21 cellular contexts compared by ENCODE assay signal in genomic region chr17:35174835-35175334, GRCh38. TPM values are rescaled to one million over a fixed set of nuclear protein-coding genes. Genes with fewer than 3 reads are reported as not detected.
DNase-seq lines count a peak whose midpoint lies in the region; ATAC-seq and TF ChIP-seq lines count a peak whose summit lies in the region.
"Had no signal": no experiment of that assay in that cellular context is flagged by ENCODE, and none has a peak within 500 bp of the region (broad histone marks: within the 10 kb centered on the region; RNA-seq: fewer than 3 reads in every experiment).

No MANE protein-coding gene starts in this region.

- intact Hi-C loops in activated CD4-positive, alpha-beta T cell treated with anti-CD3 and anti-CD28 coated beads, Interleukin-2, amount 10 ng/mL, durations not matched to agents 24 days and 14 days (cut with micrococcal nuclease): loop anchor here (5.0 kb wide), 2 partner anchors 67 to 137 kb away; partner anchors contain the start of gene SLFN5
- intact Hi-C loops in CD8-positive, alpha-beta T cell (cut with DNase I, micrococcal nuclease): loop anchor here (2.0 to 5.0 kb wide), 3 partner anchors 14 to 257 kb away; partner anchors contain the start of genes SLFN11 (in 1 of the 2) and SLFN12 (in 1 of the 2)
- intact Hi-C loops in activated T-helper 1 cell treated with anti-CD3 and anti-CD28 coated beads, Interleukin-12 subunit alpha, Interleukin-12 subunit beta, Interleukin-2, Interleukin-4 antibody, amounts not matched to agents 30 ng/mL and 10 ng/mL and 1 ng/mL, durations not matched to agents 14 hours and 24 hours and 36 hours (cut with micrococcal nuclease): loop anchor here (5.0 kb wide), 3 partner anchors 182 to 412 kb away; partner anchors contain the start of gene AP2B1

- DNase-seq in activated CD4-positive, alpha-beta T cell treated with anti-CD3 and anti-CD28 coated beads, Interleukin-2, amount 10 ng/mL, durations not matched to agents 7 days and 5 days: no peak
- DNase-seq in activated CD4-positive, alpha-beta T cell treated with anti-CD3 and anti-CD28 coated beads, Interleukin-2, amount 10 ng/mL, durations not matched to agents 24 days and 14 days: no peak
- DNase-seq in CD8-positive, alpha-beta T cell: peak in 1 of 7 experiments; percentile 45
- DNase-seq in activated T-helper 1 cell treated with anti-CD3 and anti-CD28 coated beads, Interleukin-12 subunit alpha, Interleukin-12 subunit beta, Interleukin-2, Interleukin-4 antibody, amounts not matched to agents 30 ng/mL and 10 ng/mL and 1 ng/mL, durations not matched to agents 14 hours and 24 hours and 36 hours (ENCODE audit: low spot score): no peak
- DNase-seq in naive thymus-derived CD8-positive, alpha-beta T cell: no peak
- no peak for DNase-seq in HEK293T (ENCODE audit: extremely low spot score)
- DNase-seq in activated effector memory CD4-positive, alpha-beta T cell treated with anti-CD3 and anti-CD28 coated beads, Interleukin-2, amount 50 U/mL, for 16 hours: no peak
- DNase-seq: BE2C, GOT3, HFFc6, KBM-7, MV-4-11, NCI-H1417, NCI-H187 treated with DMSO at 0.1 percent for 48 hours, NCI-H2227 treated with DMSO at 0.1 percent for 48 hours, NCI-H510A treated with DMSO at 0.1 percent for 48 hours, NCI-H774, OCI-M1, RPMI8226, SHP77 treated with DMSO at 0.1 percent for 48 hours had no signal

- TF ChIP-seq CTCF in CD8-positive, alpha-beta T cell (IDR thresholded peaks at IDR 0.05): no peak

- no peak overlapping the region for H3K4me3 ChIP-seq in CD8-positive, alpha-beta T cell (ENCODE audit: low read depth, low read length)

- H3K4me3 Mint-ChIP-seq in activated CD4-positive, alpha-beta T cell treated with anti-CD3 and anti-CD28 coated beads, Interleukin-2, amount 10 ng/mL, durations not matched to agents 7 days and 5 days: no peak overlapping the region
- no peak overlapping the region for H3K4me3 Mint-ChIP-seq in activated CD4-positive, alpha-beta T cell treated with anti-CD3 and anti-CD28 coated beads, Interleukin-2, amount 10 ng/mL, durations not matched to agents 24 days and 14 days
- no peak overlapping the region for H3K4me3 Mint-ChIP-seq in CD8-positive, alpha-beta T cell
- H3K4me3 Mint-ChIP-seq in activated T-helper 1 cell treated with anti-CD3 and anti-CD28 coated beads, Interleukin-12 subunit alpha, Interleukin-12 subunit beta, Interleukin-2, Interleukin-4 antibody, amounts not matched to agents 30 ng/mL and 10 ng/mL and 1 ng/mL, durations not matched to agents 14 hours and 24 hours and 36 hours: no peak overlapping the region
- H3K4me3 Mint-ChIP-seq in naive thymus-derived CD8-positive, alpha-beta T cell: peak overlapping the region in 6 of 10 donors; percentile 18 to 80 (median 40)
- H3K4me3 Mint-ChIP-seq: HFFc6 had no signal

- H3K9me3 ChIP-seq in CD8-positive, alpha-beta T cell (ENCODE audit: low read length): no peaks in the 10 kb centered on the region
- H3K9me3 ChIP-seq: BE2C had no signal

- POLR2A ChIA-PET in activated CD4-positive, alpha-beta T cell treated with anti-CD3 and anti-CD28 coated beads, Interleukin-2, amount 10 ng/mL, durations not matched to agents 7 days and 5 days (lab: Charles Lee): no interaction called here
- POLR2A ChIA-PET in CD8-positive, alpha-beta T cell (lab: Charles Lee): interaction anchor here (1.0 to 1.2 kb wide), 2 partner anchors 11 to 14 kb away, joined by 3 to 4 read pairs; no protein-coding TSS in a partner anchor
- POLR2A ChIA-PET in naive thymus-derived CD8-positive, alpha-beta T cell (lab: Charles Lee): interaction anchor here (0.6 to 11.0 kb wide), 10 partner anchors 9 to 366 kb away, joined by 3 to 102 read pairs (median 4); partner anchors contain the start of genes SLFN12L and SLFN5
- POLR2A ChIA-PET in HEK293T (lab: Yijun Ruan, JAX): no interaction called here

- peaks cover 56% of the 10 kb centered on the region for H3K4me1 ChIP-seq in CD8-positive, alpha-beta T cell (ENCODE audit: insufficient read depth, low read length)
- H3K4me1 ChIP-seq: BE2C had no signal

- peaks cover 3% of the 10 kb centered on the region for H3K9me3 Mint-ChIP-seq in activated CD4-positive, alpha-beta T cell treated with anti-CD3 and anti-CD28 coated beads, Interleukin-2, amount 10 ng/mL, durations not matched to agents 7 days and 5 days
- H3K9me3 Mint-ChIP-seq in activated CD4-positive, alpha-beta T cell treated with anti-CD3 and anti-CD28 coated beads, Interleukin-2, amount 10 ng/mL, durations not matched to agents 24 days and 14 days: no peaks in the 10 kb centered on the region
- H3K9me3 Mint-ChIP-seq in CD8-positive, alpha-beta T cell: no peaks in the 10 kb centered on the region
- peaks cover 7% of the 10 kb centered on the region for H3K9me3 Mint-ChIP-seq in activated T-helper 1 cell treated with anti-CD3 and anti-CD28 coated beads, Interleukin-12 subunit alpha, Interleukin-12 subunit beta, Interleukin-2, Interleukin-4 antibody, amounts not matched to agents 30 ng/mL and 10 ng/mL and 1 ng/mL, durations not matched to agents 14 hours and 24 hours and 36 hours
- peaks cover 0 to 5% (median 0%) of the 10 kb centered on the region in 9 donors for H3K9me3 Mint-ChIP-seq in naive thymus-derived CD8-positive, alpha-beta T cell
- H3K9me3 Mint-ChIP-seq: HFFc6 had no signal

- no peaks in the 10 kb centered on the region for H3K36me3 ChIP-seq in CD8-positive, alpha-beta T cell (ENCODE audit: insufficient read depth, low read length)
- H3K36me3 ChIP-seq: BE2C had no signal

- CTCF ChIA-PET in activated CD4-positive, alpha-beta T cell treated with anti-CD3 and anti-CD28 coated beads, Interleukin-2, amount 10 ng/mL, durations not matched to agents 7 days and 5 days (lab: Charles Lee): interaction anchor here (1.1 to 1.7 kb wide), 2 partner anchors 73 to 365 kb away, joined by 3 read pairs; no protein-coding TSS in a partner anchor
- CTCF ChIA-PET in CD8-positive, alpha-beta T cell (lab: Charles Lee): interaction anchor here (1.0 to 1.5 kb wide), 4 partner anchors 38 to 573 kb away, joined by 3 to 6 read pairs (median 3); no protein-coding TSS in a partner anchor
- CTCF ChIA-PET in HEK293T (lab: Yijun Ruan, JAX): interaction anchor here (0.7 kb wide), 1 partner anchor 439 kb away, joined by 3 read pairs; no protein-coding TSS in a partner anchor

- ATAC-seq in CD8-positive, alpha-beta T cell: no peak
- no peak for ATAC-seq in naive thymus-derived CD8-positive, alpha-beta T cell

- no peaks in the 10 kb centered on the region for H3K27me3 Mint-ChIP-seq in activated CD4-positive, alpha-beta T cell treated with anti-CD3 and anti-CD28 coated beads, Interleukin-2, amount 10 ng/mL, durations not matched to agents 7 days and 5 days
- no peaks in the 10 kb centered on the region for H3K27me3 Mint-ChIP-seq in activated CD4-positive, alpha-beta T cell treated with anti-CD3 and anti-CD28 coated beads, Interleukin-2, amount 10 ng/mL, durations not matched to agents 24 days and 14 days
- H3K27me3 Mint-ChIP-seq in CD8-positive, alpha-beta T cell (ENCODE audit: low read depth): no peaks in the 10 kb centered on the region
- H3K27me3 Mint-ChIP-seq in activated T-helper 1 cell treated with anti-CD3 and anti-CD28 coated beads, Interleukin-12 subunit alpha, Interleukin-12 subunit beta, Interleukin-2, Interleukin-4 antibody, amounts not matched to agents 30 ng/mL and 10 ng/mL and 1 ng/mL, durations not matched to agents 14 hours and 24 hours and 36 hours (ENCODE audit: insufficient read depth): peaks cover 7% of the 10 kb centered on the region
- H3K27me3 Mint-ChIP-seq in naive thymus-derived CD8-positive, alpha-beta T cell: peaks cover 0 to 2% (median 0%) of the 10 kb centered on the region in 5 donors

- peaks cover 77% of the 10 kb centered on the region for H3K4me1 Mint-ChIP-seq in activated CD4-positive, alpha-beta T cell treated with anti-CD3 and anti-CD28 coated beads, Interleukin-2, amount 10 ng/mL, durations not matched to agents 7 days and 5 days
- peaks cover 45% of the 10 kb centered on the region for H3K4me1 Mint-ChIP-seq in activated CD4-positive, alpha-beta T cell treated with anti-CD3 and anti-CD28 coated beads, Interleukin-2, amount 10 ng/mL, durations not matched to agents 24 days and 14 days
- peaks cover 77% of the 10 kb centered on the region for H3K4me1 Mint-ChIP-seq in CD8-positive, alpha-beta T cell (ENCODE audit: low read depth)
- H3K4me1 Mint-ChIP-seq in activated T-helper 1 cell treated with anti-CD3 and anti-CD28 coated beads, Interleukin-12 subunit alpha, Interleukin-12 subunit beta, Interleukin-2, Interleukin-4 antibody, amounts not matched to agents 30 ng/mL and 10 ng/mL and 1 ng/mL, durations not matched to agents 14 hours and 24 hours and 36 hours (ENCODE audit: low read depth): peaks cover 52% of the 10 kb centered on the region
- H3K4me1 Mint-ChIP-seq in naive thymus-derived CD8-positive, alpha-beta T cell: peaks cover 34 to 82% (median 72%) of the 10 kb centered on the region in 4 donors

- H3K27me3 ChIP-seq in CD8-positive, alpha-beta T cell (ENCODE audit: insufficient read depth, low read length): no peaks in the 10 kb centered on the region

- H3K27ac ChIP-seq in CD8-positive, alpha-beta T cell (ENCODE audit: low read depth, low read length): no peak overlapping the region

- peaks cover 20% of the 10 kb centered on the region for H3K36me3 Mint-ChIP-seq in activated CD4-positive, alpha-beta T cell treated with anti-CD3 and anti-CD28 coated beads, Interleukin-2, amount 10 ng/mL, durations not matched to agents 7 days and 5 days (ENCODE audit: low read depth)
- peaks cover 4% of the 10 kb centered on the region for H3K36me3 Mint-ChIP-seq in activated CD4-positive, alpha-beta T cell treated with anti-CD3 and anti-CD28 coated beads, Interleukin-2, amount 10 ng/mL, durations not matched to agents 24 days and 14 days (ENCODE audit: low read depth)
- no peaks in the 10 kb centered on the region for H3K36me3 Mint-ChIP-seq in CD8-positive, alpha-beta T cell
- peaks cover 9% of the 10 kb centered on the region for H3K36me3 Mint-ChIP-seq in activated T-helper 1 cell treated with anti-CD3 and anti-CD28 coated beads, Interleukin-12 subunit alpha, Interleukin-12 subunit beta, Interleukin-2, Interleukin-4 antibody, amounts not matched to agents 30 ng/mL and 10 ng/mL and 1 ng/mL, durations not matched to agents 14 hours and 24 hours and 36 hours (ENCODE audit: low read depth)
- peaks cover 0 to 2% (median 0%) of the 10 kb centered on the region in 3 donors for H3K36me3 Mint-ChIP-seq in naive thymus-derived CD8-positive, alpha-beta T cell

- peak overlapping the region; percentile 71 for H3K27ac Mint-ChIP-seq in activated CD4-positive, alpha-beta T cell treated with anti-CD3 and anti-CD28 coated beads, Interleukin-2, amount 10 ng/mL, durations not matched to agents 7 days and 5 days
- no peak overlapping the region for H3K27ac Mint-ChIP-seq in activated CD4-positive, alpha-beta T cell treated with anti-CD3 and anti-CD28 coated beads, Interleukin-2, amount 10 ng/mL, durations not matched to agents 24 days and 14 days
- peak overlapping the region; percentile 52 for H3K27ac Mint-ChIP-seq in CD8-positive, alpha-beta T cell
- peak overlapping the region; percentile 32 for H3K27ac Mint-ChIP-seq in activated T-helper 1 cell treated with anti-CD3 and anti-CD28 coated beads, Interleukin-12 subunit alpha, Interleukin-12 subunit beta, Interleukin-2, Interleukin-4 antibody, amounts not matched to agents 30 ng/mL and 10 ng/mL and 1 ng/mL, durations not matched to agents 14 hours and 24 hours and 36 hours
- peak overlapping the region; percentile 23 to 99 (median 85) for H3K27ac Mint-ChIP-seq in naive thymus-derived CD8-positive, alpha-beta T cell
- H3K27ac Mint-ChIP-seq: HFFc6 had no signal

RNA-seq across cellular contexts. Expression of gene SLC35G3, which starts 19.3 kb away (rescaled TPM):
- not detected for total RNA-seq in activated CD4-positive, alpha-beta T cell treated with anti-CD3 and anti-CD28 coated beads, Interleukin-2, amount 10 ng/mL, durations not matched to agents 7 days and 5 days
- 0.09 TPM in 1 of 2 replicates, not detected in the other for total RNA-seq in activated CD4-positive, alpha-beta T cell treated with anti-CD3 and anti-CD28 coated beads, Interleukin-2, amount 10 ng/mL, durations not matched to agents 24 days and 14 days
- not detected for total RNA-seq in CD8-positive, alpha-beta T cell
- not detected in 2 replicates for total RNA-seq in activated T-helper 1 cell treated with anti-CD3 and anti-CD28 coated beads, Interleukin-12 subunit alpha, Interleukin-12 subunit beta, Interleukin-2, Interleukin-4 antibody, amounts not matched to agents 30 ng/mL and 10 ng/mL and 1 ng/mL, durations not matched to agents 14 hours and 24 hours and 36 hours
- total RNA-seq in naive thymus-derived CD8-positive, alpha-beta T cell: under 1 TPM in 1 of 2 experiments, not detected in 1; 0.33 TPM
- polyA plus RNA-seq in naive thymus-derived CD8-positive, alpha-beta T cell: under 1 TPM; 0.15 to 0.47 (median 0.18) TPM
- total RNA-seq: A172, HFFc6 had no signal

RNA-seq across cellular contexts. Expression of gene UNC45B, which starts 27.3 kb away (rescaled TPM):
- under 1 TPM; 0.10 TPM for total RNA-seq in activated CD4-positive, alpha-beta T cell treated with anti-CD3 and anti-CD28 coated beads, Interleukin-2, amount 10 ng/mL, durations not matched to agents 7 days and 5 days
- total RNA-seq in activated CD4-positive, alpha-beta T cell treated with anti-CD3 and anti-CD28 coated beads, Interleukin-2, amount 10 ng/mL, durations not matched to agents 24 days and 14 days: not detected in 2 replicates
- total RNA-seq in CD8-positive, alpha-beta T cell: under 1 TPM; 0.19 to 0.38 TPM
- not detected in 2 replicates for total RNA-seq in activated T-helper 1 cell treated with anti-CD3 and anti-CD28 coated beads, Interleukin-12 subunit alpha, Interleukin-12 subunit beta, Interleukin-2, Interleukin-4 antibody, amounts not matched to agents 30 ng/mL and 10 ng/mL and 1 ng/mL, durations not matched to agents 14 hours and 24 hours and 36 hours
- total RNA-seq in naive thymus-derived CD8-positive, alpha-beta T cell: under 1 TPM; 0.36 TPM
- under 1 TPM; 0.15 to 0.59 (median 0.28) TPM for polyA plus RNA-seq in naive thymus-derived CD8-positive, alpha-beta T cell
- total RNA-seq: A172, HFFc6 had no signal

RNA-seq across cellular contexts. Expression of gene NLE1, which starts 32.8 kb away (rescaled TPM):
- total RNA-seq in activated CD4-positive, alpha-beta T cell treated with anti-CD3 and anti-CD28 coated beads, Interleukin-2, amount 10 ng/mL, durations not matched to agents 7 days and 5 days: 10 to 100 TPM; 15.7 to 19.7 TPM
- total RNA-seq in activated CD4-positive, alpha-beta T cell treated with anti-CD3 and anti-CD28 coated beads, Interleukin-2, amount 10 ng/mL, durations not matched to agents 24 days and 14 days: 45.3 and 47.9 TPM in 2 replicates
- 10 to 100 TPM in 1 of 2 experiments, 1 to 10 TPM in 1; 9.4 to 11.3 TPM for total RNA-seq in CD8-positive, alpha-beta T cell
- 51.1 and 54.4 TPM in 2 replicates for total RNA-seq in activated T-helper 1 cell treated with anti-CD3 and anti-CD28 coated beads, Interleukin-12 subunit alpha, Interleukin-12 subunit beta, Interleukin-2, Interleukin-4 antibody, amounts not matched to agents 30 ng/mL and 10 ng/mL and 1 ng/mL, durations not matched to agents 14 hours and 24 hours and 36 hours
- 10 to 100 TPM; 16.7 to 21.7 TPM for total RNA-seq in naive thymus-derived CD8-positive, alpha-beta T cell
- 1 to 10 TPM; 4.6 to 6.4 (median 5.3) TPM for polyA plus RNA-seq in naive thymus-derived CD8-positive, alpha-beta T cell

RNA-seq across cellular contexts. Expression of gene FNDC8, which starts 53.5 kb away (rescaled TPM):
- not detected for total RNA-seq in activated CD4-positive, alpha-beta T cell treated with anti-CD3 and anti-CD28 coated beads, Interleukin-2, amount 10 ng/mL, durations not matched to agents 7 days and 5 days
- total RNA-seq in activated CD4-positive, alpha-beta T cell treated with anti-CD3 and anti-CD28 coated beads, Interleukin-2, amount 10 ng/mL, durations not matched to agents 24 days and 14 days: not detected in 2 replicates
- not detected for total RNA-seq in CD8-positive, alpha-beta T cell
- not detected in 2 replicates for total RNA-seq in activated T-helper 1 cell treated with anti-CD3 and anti-CD28 coated beads, Interleukin-12 subunit alpha, Interleukin-12 subunit beta, Interleukin-2, Interleukin-4 antibody, amounts not matched to agents 30 ng/mL and 10 ng/mL and 1 ng/mL, durations not matched to agents 14 hours and 24 hours and 36 hours
- not detected for total RNA-seq in naive thymus-derived CD8-positive, alpha-beta T cell
- polyA plus RNA-seq in naive thymus-derived CD8-positive, alpha-beta T cell: not detected
- total RNA-seq: A172, HFFc6 had no signal

RNA-seq across cellular contexts. Expression of gene RAD51D, which starts 55.2 kb away (rescaled TPM):
- total RNA-seq in activated CD4-positive, alpha-beta T cell treated with anti-CD3 and anti-CD28 coated beads, Interleukin-2, amount 10 ng/mL, durations not matched to agents 7 days and 5 days: 10 to 100 TPM; 26.7 to 41.6 TPM
- 32.6 and 35.2 TPM in 2 replicates for total RNA-seq in activated CD4-positive, alpha-beta T cell treated with anti-CD3 and anti-CD28 coated beads, Interleukin-2, amount 10 ng/mL, durations not matched to agents 24 days and 14 days
- 1 to 10 TPM; 6.9 to 8.7 TPM for total RNA-seq in CD8-positive, alpha-beta T cell
- total RNA-seq in activated T-helper 1 cell treated with anti-CD3 and anti-CD28 coated beads, Interleukin-12 subunit alpha, Interleukin-12 subunit beta, Interleukin-2, Interleukin-4 antibody, amounts not matched to agents 30 ng/mL and 10 ng/mL and 1 ng/mL, durations not matched to agents 14 hours and 24 hours and 36 hours: 29.8 and 34.9 TPM in 2 replicates
- total RNA-seq in naive thymus-derived CD8-positive, alpha-beta T cell: 10 to 100 TPM; 23.5 to 28.7 TPM
- polyA plus RNA-seq in naive thymus-derived CD8-positive, alpha-beta T cell: 10 to 100 TPM in 1 of 3 donors, 1 to 10 TPM in 2; 6.5 to 13.6 (median 8.4) TPM

Comparison
In these comparisons a context has a peak if more than half of its experiments do, and no peak if none do; other contexts are left out.
1. H3K4me3 Mint-ChIP-seq: peak in naive thymus-derived CD8-positive, alpha-beta T cell (6 of 10); none in activated CD4-positive, alpha-beta T cell treated with anti-CD3 and anti-CD28 coated beads, Interleukin-2, amount 10 ng/mL, durations not matched to agents 7 days and 5 days (single experiment), activated CD4-positive, alpha-beta T cell treated with anti-CD3 and anti-CD28 coated beads, Interleukin-2, amount 10 ng/mL, durations not matched to agents 24 days and 14 days (single experiment), CD8-positive, alpha-beta T cell (single experiment) and activated T-helper 1 cell treated with anti-CD3 and anti-CD28 coated beads, Interleukin-12 subunit alpha, Interleukin-12 subunit beta, Interleukin-2, Interleukin-4 antibody, amounts not matched to agents 30 ng/mL and 10 ng/mL and 1 ng/mL, durations not matched to agents 14 hours and 24 hours and 36 hours (single experiment).
2. POLR2A ChIA-PET loops: an anchor here in CD8-positive, alpha-beta T cell (1.0 to 1.2 kb wide) and naive thymus-derived CD8-positive, alpha-beta T cell (0.6 to 11.0 kb wide); none called in activated CD4-positive, alpha-beta T cell treated with anti-CD3 and anti-CD28 coated beads, Interleukin-2, amount 10 ng/mL, durations not matched to agents 7 days and 5 days and HEK293T.